Comparison of ENCODE assay signal across 26 cellular contexts in the genomic region with DNA sequence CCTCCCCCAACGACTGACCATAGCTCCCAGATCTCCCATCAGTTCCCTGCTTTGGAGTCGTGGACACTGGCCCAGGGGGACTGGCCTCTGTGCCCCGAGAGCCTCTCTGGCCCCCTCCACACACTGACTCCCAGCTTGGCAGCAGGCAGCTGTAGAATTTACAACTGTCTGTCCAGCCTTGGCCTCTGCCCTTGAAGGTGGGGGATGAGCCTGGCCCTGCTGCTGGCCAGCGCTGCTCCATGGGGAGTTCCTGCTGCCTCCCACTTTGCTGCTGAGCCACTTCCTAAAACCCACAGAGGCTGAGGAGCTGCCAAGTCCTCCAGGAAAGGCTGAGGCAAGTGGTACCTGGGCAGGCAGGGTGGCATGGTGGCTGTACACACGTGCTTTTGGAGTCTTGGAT.
"Had no signal": no experiment of that assay in that cellular context is flagged by ENCODE, and none has a peak within 500 bp of the region (broad histone marks: within the 10 kb centered on the region; RNA-seq: fewer than 3 reads in every experiment).

No MANE protein-coding gene starts in this region.

- ATAC-seq: foreskin keratinocyte; gastroesophageal sphincter; heart left ventricle; left lung; naive thymus-derived CD8-positive, alpha-beta T cell; sciatic nerve had no signal

- H3K4me3 ChIP-seq: colonic mucosa, esophagus muscularis mucosa, gastroesophageal sphincter, heart left ventricle, hepatocyte, left lung, right atrium auricular region, smooth muscle cell, stomach, thyroid gland had no signal

- DNase-seq: colonic mucosa; effector CD8-positive, alpha-beta T cell; foreskin keratinocyte; heart left ventricle; kidney; left lung; mammary epithelial cell; naive thymus-derived CD8-positive, alpha-beta T cell; occipital lobe; stimulated activated CD4-positive, alpha-beta T cell treated with anti-CD3 and anti-CD28 coated beads, Interleukin-12 subunit alpha, Interleukin-12 subunit beta, amount 100 ng/mL, for 4 hours; stimulated activated CD4-positive, alpha-beta T cell treated with anti-CD3 and anti-CD28 coated beads, Interleukin-1b, Interleukin-23, amount 100 ng/mL, for 48 hours; stimulated activated CD4-positive, alpha-beta T cell treated with anti-CD3 and anti-CD28 coated beads, Interleukin-4, amount 100 ng/mL, for 1 hour; stimulated activated CD8-positive, alpha-beta memory T cell treated with anti-CD3 and anti-CD28 coated beads, Interleukin-4, amount 100 ng/mL, for 48 hours; stimulated activated naive CD4-positive, alpha-beta T cell treated with Interleukin-2 at 50 U/mL for 16 hours; stomach; thyroid gland; trophoblast cell had no signal

- H3K4me1 ChIP-seq: colonic mucosa, esophagus muscularis mucosa, gastroesophageal sphincter, heart left ventricle, left lung, right atrium auricular region, thyroid gland had no signal

- H3K9me3 ChIP-seq: colonic mucosa, gastroesophageal sphincter, thyroid gland had no signal

- H3K36me3 ChIP-seq: colonic mucosa, esophagus muscularis mucosa, gastroesophageal sphincter, heart left ventricle, left lung, right atrium auricular region, stomach, thyroid gland had no signal

- H3K4me3 Mint-ChIP-seq: dendritic cell treated with granulocyte-macrophage colony-stimulating factor and Interleukin-4, amounts not matched to agents 40 ng/mL and 50 ng/mL, for 4 days; naive thymus-derived CD8-positive, alpha-beta T cell had no signal

- H3K27ac Mint-ChIP-seq: dendritic cell treated with granulocyte-macrophage colony-stimulating factor and Interleukin-4, amounts not matched to agents 40 ng/mL and 50 ng/mL, for 4 days; progenitor cell of endocrine pancreas had no signal

- H3K27me3 ChIP-seq: colonic mucosa, esophagus muscularis mucosa, foreskin keratinocyte, gastroesophageal sphincter, hepatocyte, left lung, right atrium auricular region, thyroid gland had no signal

- H3K36me3 Mint-ChIP-seq: naive thymus-derived CD8-positive, alpha-beta T cell had no signal

- H3K27ac ChIP-seq: colonic mucosa, esophagus muscularis mucosa, foreskin keratinocyte, gastroesophageal sphincter, heart left ventricle, hepatocyte, left lung, parathyroid adenoma, right atrium auricular region, thyroid gland had no signal
